In the genomic region with DNA sequence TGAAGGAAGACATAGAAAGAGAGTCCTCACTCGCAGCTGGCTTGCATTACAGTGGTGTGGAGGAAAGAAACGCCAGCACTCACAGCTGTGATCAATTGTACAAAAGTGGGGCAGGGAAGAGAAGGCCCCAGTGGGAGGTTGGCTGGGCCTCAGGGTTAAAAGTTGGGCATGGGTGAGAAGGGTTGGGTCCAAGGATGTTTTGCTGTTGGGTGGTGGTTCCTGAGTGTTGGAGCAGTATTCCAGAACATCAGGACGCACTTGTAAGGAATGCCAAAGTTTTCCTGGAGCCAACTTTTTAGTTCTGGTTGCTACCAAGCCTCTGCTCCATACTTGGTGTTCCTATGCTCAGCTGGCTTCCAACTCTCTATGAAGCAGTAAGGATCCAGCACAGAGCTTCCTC, we compare ENCODE assay signal across 25 cellular contexts. TPM values are rescaled to one million over a fixed set of nuclear protein-coding genes. Genes with fewer than 3 reads are reported as not detected.
DNase-seq lines count a peak whose midpoint lies in the region; ATAC-seq and TF ChIP-seq lines count a peak whose summit lies in the region.
"Had no signal": no experiment of that assay in that cellular context is flagged by ENCODE, and none has a peak within 500 bp of the region (broad histone marks: within the 10 kb centered on the region; RNA-seq: fewer than 3 reads in every experiment).

No MANE protein-coding gene starts in this region.

- H3K9me3 ChIP-seq in HEK293 (ENCODE audit: control insufficient read depth, insufficient read depth, low read depth, low read length) (no peaks in the 10 kb centered on the region), testis (no peaks in the 10 kb centered on the region)
- no peaks in the 10 kb centered on the region for H3K9me3 ChIP-seq in CD4-positive, alpha-beta T cell (ENCODE audit: control insufficient read depth, low read length)
- H3K9me3 ChIP-seq: gastrocnemius medialis, HAP-1, pancreas, SJCRH30 had no signal

- no peaks in the 10 kb centered on the region for H3K36me3 Mint-ChIP-seq in memory B cell
- H3K36me3 Mint-ChIP-seq in CD4-positive, alpha-beta T cell (ENCODE audit: low read depth): no peaks in the 10 kb centered on the region
- H3K36me3 Mint-ChIP-seq: activated CD8-positive, alpha-beta memory T cell treated with anti-CD3 and anti-CD28 coated beads, Interleukin-2, amount 10 ng/mL, durations not matched to agents 7 days and 5 days; natural killer cell had no signal

- CTCF ChIA-PET in HEK293 (lab: Yijun Ruan, JAX): interaction anchor here (0.6 kb wide), 1 partner anchor 22 kb away, joined by 4 read pairs; no protein-coding TSS in a partner anchor
- CTCF ChIA-PET in CD4-positive, alpha-beta T cell (lab: Charles Lee): no interaction called here

- TF ChIP-seq CTCF in HEK293 (tag by site-specific recombination; IDR thresholded peaks at IDR 0.05) (no peak), fibroblast of mammary gland (conservative IDR thresholded peaks at IDR 0.05; ENCODE audit: control insufficient read depth, insufficient read depth, low read depth, low read length) (no peak), testis (IDR thresholded peaks at IDR 0.05) (no peak)
- TF ChIP-seq CTCF in CD4-positive, alpha-beta T cell (IDR thresholded peaks at IDR 0.05): no peak

- TF ChIP-seq POLR2A in testis (IDR thresholded peaks at IDR 0.05): no peak

- H3K4me1 ChIP-seq in HEK293 (ENCODE audit: control insufficient read depth, insufficient read depth, low read length) (no peaks in the 10 kb centered on the region), testis (no peaks in the 10 kb centered on the region)
- H3K4me1 ChIP-seq: HAP-1, pancreas, SJCRH30 had no signal

- 54 to 65% methylated on average over 3 of the region's 3 CpGs for WGBS in testis, 2 donors

- no peak for ATAC-seq in memory B cell (ENCODE audit: low read depth)
- no peak for ATAC-seq in CD4-positive, alpha-beta T cell (ENCODE audit: poor library complexity)
- ATAC-seq: activated CD8-positive, alpha-beta memory T cell treated with anti-CD3 and anti-CD28 coated beads, Interleukin-2, amount 10 ng/mL, durations not matched to agents 7 days and 5 days; gastrocnemius medialis; natural killer cell; PC-3 had no signal

- no peaks in the 10 kb centered on the region for H3K9me3 Mint-ChIP-seq in memory B cell
- H3K9me3 Mint-ChIP-seq in CD4-positive, alpha-beta T cell: no peaks in the 10 kb centered on the region
- H3K9me3 Mint-ChIP-seq: central memory CD8-positive, alpha-beta T cell; natural killer cell had no signal

- H3K4me3 ChIP-seq in HEK293 (ENCODE audit: low read depth, low read length) (no peak overlapping the region), fibroblast of mammary gland (ENCODE audit: control insufficient read depth, low read depth, low read length) (no peak overlapping the region), testis (no peak overlapping the region)
- H3K4me3 ChIP-seq: dorsolateral prefrontal cortex, gastrocnemius medialis, HAP-1, pancreas, SJCRH30 had no signal

- peaks cover 12% of the 10 kb centered on the region for H3K4me1 Mint-ChIP-seq in memory B cell
- H3K4me1 Mint-ChIP-seq in CD4-positive, alpha-beta T cell (ENCODE audit: low read depth): no peaks in the 10 kb centered on the region
- H3K4me1 Mint-ChIP-seq: activated CD8-positive, alpha-beta memory T cell treated with anti-CD3 and anti-CD28 coated beads, Interleukin-2, amount 10 ng/mL, durations not matched to agents 7 days and 5 days; CD8-positive, alpha-beta memory T cell; central memory CD8-positive, alpha-beta T cell; natural killer cell had no signal

- intact Hi-C loops in testis (cut with DNase I; ENCODE audit: low total_unique reads): no loop called here
- intact Hi-C loops in CD4-positive, alpha-beta T cell (cut with DNase I, micrococcal nuclease): no loop called here

- H3K4me3 Mint-ChIP-seq in memory B cell: no peak overlapping the region
- H3K4me3 Mint-ChIP-seq in CD4-positive, alpha-beta T cell: no peak overlapping the region
- H3K4me3 Mint-ChIP-seq: activated CD8-positive, alpha-beta memory T cell treated with anti-CD3 and anti-CD28 coated beads, Interleukin-2, amount 10 ng/mL, durations not matched to agents 7 days and 5 days; CD8-positive, alpha-beta memory T cell; central memory CD8-positive, alpha-beta T cell; natural killer cell had no signal

- H3K27ac ChIP-seq in HEK293 (ENCODE audit: extremely low read depth, low read depth, low read length) (no peak overlapping the region), testis (no peak overlapping the region)
- no peak overlapping the region for H3K27ac ChIP-seq in CD4-positive, alpha-beta T cell (ENCODE audit: low read depth, low read length)
- H3K27ac ChIP-seq: dorsolateral prefrontal cortex, gastrocnemius medialis, pancreas, SJCRH30 had no signal

- no peaks in the 10 kb centered on the region for H3K27me3 ChIP-seq in testis
- no peaks in the 10 kb centered on the region for H3K27me3 ChIP-seq in CD4-positive, alpha-beta T cell (ENCODE audit: control insufficient read depth, insufficient read depth, low read length)
- H3K27me3 ChIP-seq: dorsolateral prefrontal cortex, gastrocnemius medialis, pancreas, SJCRH30 had no signal

- POLR2A ChIA-PET in HEK293 (lab: Yijun Ruan, JAX): no interaction called here
- POLR2A ChIA-PET in CD4-positive, alpha-beta T cell (lab: Charles Lee): no interaction called here

- H3K36me3 ChIP-seq in HEK293 (ENCODE audit: control insufficient read depth in 2 of 2, insufficient read depth in 1 of 2, low read length in 2 of 2) (no peaks in the 10 kb centered on the region), testis (ENCODE audit: low read depth, missing control alignments) (no peaks in the 10 kb centered on the region)
- H3K36me3 ChIP-seq: gastrocnemius medialis, HAP-1, pancreas, SJCRH30 had no signal

- DNase-seq in fibroblast of mammary gland (ENCODE audit: low read depth) (peak; percentile 43), memory B cell (ENCODE audit: low spot score in 2 of 2) (no peak), testis (peak; percentile 53), NCI-H446 (lab: John Stamatoyannopoulos, UW) (no peak), COLO829 (ENCODE audit: low spot score) (no peak), NCI-H524 treated with DMSO at 0.1 percent for 48 hours (lab: John Stamatoyannopoulos, UW) (no peak)
- no peak for DNase-seq in CD4-positive, alpha-beta T cell
- DNase-seq: activated CD4-positive, alpha-beta T cell treated with anti-CD3 and anti-CD28 coated beads for 48 hours; activated CD8-positive, alpha-beta memory T cell treated with anti-CD3 and anti-CD28 coated beads, Interleukin-2, amount 10 ng/mL, durations not matched to agents 7 days and 5 days; activated naive CD4-positive, alpha-beta T cell treated with anti-CD3 and anti-CD28 coated beads, Interleukin-2, amount 50 U/mL, for 16 hours; anterior cingulate cortex; CD8-positive, alpha-beta memory T cell; dorsolateral prefrontal cortex; gastrocnemius medialis; GF-D8; Kasumi-1; natural killer cell; NCI-H187; NCI-H774; pancreas; PC-3; SJCRH30 had no signal

- peak overlapping the region; percentile 8 for H3K27ac Mint-ChIP-seq in memory B cell
- no peak overlapping the region for H3K27ac Mint-ChIP-seq in CD4-positive, alpha-beta T cell
- H3K27ac Mint-ChIP-seq: activated CD8-positive, alpha-beta memory T cell treated with anti-CD3 and anti-CD28 coated beads, Interleukin-2, amount 10 ng/mL, durations not matched to agents 7 days and 5 days; CD8-positive, alpha-beta memory T cell; natural killer cell had no signal

- peaks cover 4% of the 10 kb centered on the region for H3K27me3 Mint-ChIP-seq in memory B cell
- peaks cover 23% of the 10 kb centered on the region for H3K27me3 Mint-ChIP-seq in CD4-positive, alpha-beta T cell

TF ChIP-seq in HEK293, 187 proteins besides CTCF, POLR2A, EP300 and RAD21:
- TF ChIP-seq ZNF600 (tag by site-specific recombination; IDR thresholded peaks at IDR 0.05): peak; percentile 52; the same call in 1 of the 2 replicates
- no peak for TF ChIP-seq ZNF391 (tag by site-specific recombination; IDR thresholded peaks at IDR 0.05; ENCODE audit: borderline replicate concordance, low read depth)

RNA-seq across cellular contexts. Expression of a gene that starts 55.4 kb away (rescaled TPM):
- total RNA-seq in testis: 100 to 1,000 TPM; 142 to 158 TPM
- polyA plus RNA-seq in testis (ENCODE audit: insufficient read depth, low read depth, low replicate concordance): 320 TPM
- total RNA-seq in CD4-positive, alpha-beta T cell: 100 to 1,000 TPM; 115 to 129 TPM

Comparison
In these comparisons a context has a peak if more than half of its experiments do, and no peak if none do; other contexts are left out.
1. DNase-seq: peak in fibroblast of mammary gland (single experiment) and testis (single experiment); none in memory B cell (0 of 2), CD4-positive, alpha-beta T cell (0 of 10), NCI-H446 (0 of 2), COLO829 (single experiment) and NCI-H524 treated with DMSO at 0.1 percent for 48 hours (single experiment).